1 cellular context compared by ENCODE assay signal in the genomic region with DNA sequence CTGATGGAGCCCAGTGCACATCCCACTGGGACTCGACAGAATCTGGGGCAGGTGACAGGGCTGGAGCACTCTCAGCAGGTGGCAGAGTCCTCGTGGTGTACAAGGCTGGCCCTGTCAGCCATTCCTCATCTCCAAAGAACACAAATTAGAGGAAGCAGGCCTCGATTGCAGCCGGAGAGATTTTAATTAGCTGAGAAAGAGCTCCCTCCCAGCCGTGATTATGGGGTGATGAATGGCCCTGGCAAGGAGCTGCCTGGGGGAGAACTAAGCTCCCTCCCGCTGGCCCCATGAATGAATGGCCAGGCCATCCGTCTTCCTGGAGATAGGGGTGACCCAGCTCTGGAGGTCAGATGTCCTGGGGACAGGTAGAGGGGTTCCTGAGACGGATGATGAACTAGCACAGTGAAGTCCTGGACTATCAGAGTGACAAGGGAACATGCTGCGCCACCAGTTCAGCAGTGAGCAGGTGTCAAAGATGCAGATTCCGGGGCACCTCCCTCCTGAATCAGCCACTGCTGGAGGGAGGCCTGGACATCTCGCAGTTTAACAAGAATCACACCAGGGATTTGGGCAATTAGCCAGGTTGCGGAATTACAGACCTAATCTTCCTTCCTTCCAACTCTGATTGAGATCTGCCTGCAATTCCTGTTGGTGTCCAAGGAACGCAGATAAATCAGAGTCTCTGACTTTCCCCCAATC.
TF ChIP-seq lines count a peak whose summit lies in the region.

No MANE protein-coding gene starts in this region.

TF ChIP-seq in SK-N-SH treated with all-trans-retinoic acid at 6 μM for 48 hours, 23 proteins besides CTCF, POLR2A, EP300 and RAD21 (continued from another document):
- TF ChIP-seq TSHZ2 (CRISPR knock-in tag; IDR thresholded peaks at IDR 0.05) (no peak), ESRRG (CRISPR knock-in tag; IDR thresholded peaks at IDR 0.05) (no peak)
